In genomic region chr19:8050274-8051096, GRCh38 we compare ENCODE assay signal across 1 cellular context.
TF ChIP-seq lines count a peak whose summit lies in the region.

No MANE protein-coding gene starts in this region.

TF ChIP-seq in H1, 55 proteins besides CTCF, POLR2A, EP300 and RAD21:
- no peak for TF ChIP-seq SRF (IDR thresholded peaks at IDR 0.05; ENCODE audit: low read depth, low read length)
- TF ChIP-seq KDM4A (IDR thresholded peaks at IDR 0.05; ENCODE audit: low read depth, low read length, severe bottlenecking), result peak; percentile 84
- no peak for TF ChIP-seq GTF2F1 (IDR thresholded peaks at IDR 0.05; ENCODE audit: borderline replicate concordance, low read depth, low read length)
- TF ChIP-seq SIN3A (conservative IDR thresholded peaks at IDR 0.05 in 1 of 2, IDR thresholded peaks at IDR 0.05 in 1 of 2; ENCODE audit: low read depth in 1 of 2, low read length in 2 of 2), result peak in 1 of 2 experiments; percentile 16; a peak in 1 of 4 replicates
- TF ChIP-seq TAF1 (IDR thresholded peaks at IDR 0.05; ENCODE audit: low read depth, low read length), result peak; percentile 70; the same call in 1 of the 2 replicates
- no peak for TF ChIP-seq ASH2L (IDR thresholded peaks at IDR 0.05; ENCODE audit: low read length)
- no peak for TF ChIP-seq CHD7 (IDR thresholded peaks at IDR 0.05; ENCODE audit: insufficient replicate concordance, low read length)
- TF ChIP-seq PHF8 (conservative IDR thresholded peaks at IDR 0.05; ENCODE audit: low read depth, low read length), result peak; percentile 64; the same call in 1 of the 2 replicates
- 0 out of 2 replicates have a peak, but pooled peaks have one; percentile 38 for TF ChIP-seq BACH1 (IDR thresholded peaks at IDR 0.05; ENCODE audit: low read length)
- TF ChIP-seq GABPA (IDR thresholded peaks at IDR 0.05; ENCODE audit: borderline replicate concordance, insufficient read depth, low read length), result no peak
- no peak for TF ChIP-seq SAP30 (IDR thresholded peaks at IDR 0.05; ENCODE audit: insufficient read depth, insufficient replicate concordance, low read length)
- TF ChIP-seq POLR2AphosphoS5 (IDR thresholded peaks at IDR 0.05; ENCODE audit: low read depth, low read length), result peak; percentile 60
- no peak for TF ChIP-seq SP4 (IDR thresholded peaks at IDR 0.05; ENCODE audit: low read length)
- TF ChIP-seq SP1 (IDR thresholded peaks at IDR 0.05; ENCODE audit: low read depth, low read length), result peak; percentile 60
- peak; percentile 56; the same call in 1 of the 2 replicates for TF ChIP-seq TBP (IDR thresholded peaks at IDR 0.05; ENCODE audit: low read depth, low read length)
- TF ChIP-seq CREB1 (IDR thresholded peaks at IDR 0.05), result no peak
- no peak for TF ChIP-seq CBX5 (IDR thresholded peaks at IDR 0.05; ENCODE audit: low read depth, low read length)
- TF ChIP-seq, protein P1, sequence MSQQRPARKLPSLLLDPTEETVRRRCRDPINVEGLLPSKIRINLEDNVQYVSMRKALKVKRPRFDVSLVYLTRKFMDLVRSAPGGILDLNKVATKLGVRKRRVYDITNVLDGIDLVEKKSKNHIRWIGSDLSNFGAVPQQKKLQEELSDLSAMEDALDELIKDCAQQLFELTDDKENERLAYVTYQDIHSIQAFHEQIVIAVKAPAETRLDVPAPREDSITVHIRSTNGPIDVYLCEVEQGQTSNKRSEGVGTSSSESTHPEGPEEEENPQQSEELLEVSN (IDR thresholded peaks at IDR 0.05), result peak; percentile 26; the same call in 1 of the 2 replicates
- TF ChIP-seq SUZ12 (IDR thresholded peaks at IDR 0.05; ENCODE audit: low read length), result no peak
- TF ChIP-seq CBX8 (IDR thresholded peaks at IDR 0.05; ENCODE audit: borderline replicate concordance, low read depth, low read length), result no peak
- no peak for TF ChIP-seq SP2 (IDR thresholded peaks at IDR 0.05; ENCODE audit: low read length)
